ENCODE assay signal across 18 cellular contexts in the genomic region with DNA sequence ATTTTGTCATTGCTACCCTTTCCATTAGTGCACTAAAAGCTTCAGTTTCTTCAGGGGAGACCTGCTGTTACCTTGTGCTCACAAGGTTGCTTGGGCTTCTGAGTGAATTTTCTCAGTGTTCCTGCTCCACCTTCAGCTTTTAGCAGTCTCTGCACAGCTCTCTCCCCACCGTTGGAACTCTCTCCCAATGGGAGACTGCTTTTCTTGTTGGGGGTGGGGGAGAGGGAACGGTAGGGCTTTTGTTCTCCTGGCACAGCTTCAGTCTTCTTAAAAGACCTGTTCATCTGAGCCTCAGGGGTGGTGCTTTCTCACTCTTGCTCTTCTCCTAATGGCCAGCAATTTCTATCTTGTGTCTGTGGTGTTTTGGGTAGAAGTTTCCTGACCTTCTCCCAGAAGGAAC.
DNase-seq lines count a peak whose midpoint lies in the region; TF ChIP-seq lines count a peak whose summit lies in the region.
"Had no signal": no experiment of that assay in that cellular context is flagged by ENCODE, and none has a peak within 500 bp of the region (broad histone marks: within the 10 kb centered on the region; RNA-seq: fewer than 3 reads in every experiment).

No MANE protein-coding gene starts in this region.

- intact Hi-C loops in dorsolateral prefrontal cortex (cut with DNase I): no loop called here

- H3K4me3 ChIP-seq in neuron (ENCODE audit: low read length): no peak overlapping the region
- no peak overlapping the region for H3K4me3 ChIP-seq in dorsolateral prefrontal cortex
- H3K4me3 ChIP-seq: PC-9 had no signal

- TF ChIP-seq CTCF in dorsolateral prefrontal cortex (IDR thresholded peaks at IDR 0.05 in 54 of 56, conservative IDR thresholded peaks at IDR 0.05 in 2 of 56; ENCODE audit: low read depth in 1 of 56, partially characterized antibody in 56 of 56): no peak

- H3K4me1 ChIP-seq in neuron (ENCODE audit: insufficient read depth, low read length): no peaks in the 10 kb centered on the region
- H3K4me1 ChIP-seq: BE2C had no signal

- DNase-seq in NCI-H146 (lab: John Stamatoyannopoulos, UW): peak; percentile 1
- DNase-seq in NCI-H146 treated with DMSO at 0.1 percent for 48 hours (lab: John Stamatoyannopoulos, UW; ENCODE audit: unreplicated experiment): no peak
- peak; percentile 1 for DNase-seq in UCSD-AML1 (lab: John Stamatoyannopoulos, UW; ENCODE audit: unreplicated experiment)
- DNase-seq in iPS DF 19.7 (ENCODE audit: low read depth, low spot score): peak; percentile 45
- DNase-seq in C1 segment of cervical spinal cord (lab: John Stamatoyannopoulos, UW): no peak
- no peak for DNase-seq in dorsolateral prefrontal cortex
- no peak for DNase-seq in erythroblast (lab: John Stamatoyannopoulos, UW)
- DNase-seq: BE2C; CD4-positive, alpha-beta T cell; IMR-90; NCI-H1417; NCI-H2029; NCI-H446 treated with DMSO at 0.1 percent for 48 hours; PC-9; SIG-M5 had no signal

- peak overlapping the region; percentile 20 for H2AFZ ChIP-seq in neuron (ENCODE audit: low read depth, low read length)
- H2AFZ ChIP-seq: PC-9 had no signal

- no peaks in the 10 kb centered on the region for H3K9me3 ChIP-seq in neuron (ENCODE audit: low read length)
- H3K9me3 ChIP-seq: BE2C had no signal

- H3K27ac ChIP-seq in dorsolateral prefrontal cortex: no peak overlapping the region
- H3K27ac ChIP-seq: 22Rv1, PC-9, RWPE1 had no signal

- no peaks in the 10 kb centered on the region for H3K36me3 ChIP-seq in neuron (ENCODE audit: insufficient read depth, low read length)
- H3K36me3 ChIP-seq: BE2C had no signal

- H3K27me3 ChIP-seq in neuron (ENCODE audit: insufficient read depth, low read length) (no peaks in the 10 kb centered on the region), dorsolateral prefrontal cortex (no peaks in the 10 kb centered on the region)
- H3K27me3 ChIP-seq: BE2C had no signal

- TF ChIP-seq POLR2A in erythroblast (IDR thresholded peaks at IDR 0.05; ENCODE audit: low read length): no peak

Comparison
In these comparisons a context has a peak if more than half of its experiments do, and no peak if none do; other contexts are left out.
1. DNase-seq: peak in NCI-H146 (single experiment), UCSD-AML1 (single experiment) and iPS DF 19.7 (single experiment); none in NCI-H146 treated with DMSO at 0.1 percent for 48 hours (single experiment), C1 segment of cervical spinal cord (0 of 14), dorsolateral prefrontal cortex (0 of 10) and erythroblast (0 of 2).